12 cellular contexts compared by ENCODE assay signal in the genomic region with DNA sequence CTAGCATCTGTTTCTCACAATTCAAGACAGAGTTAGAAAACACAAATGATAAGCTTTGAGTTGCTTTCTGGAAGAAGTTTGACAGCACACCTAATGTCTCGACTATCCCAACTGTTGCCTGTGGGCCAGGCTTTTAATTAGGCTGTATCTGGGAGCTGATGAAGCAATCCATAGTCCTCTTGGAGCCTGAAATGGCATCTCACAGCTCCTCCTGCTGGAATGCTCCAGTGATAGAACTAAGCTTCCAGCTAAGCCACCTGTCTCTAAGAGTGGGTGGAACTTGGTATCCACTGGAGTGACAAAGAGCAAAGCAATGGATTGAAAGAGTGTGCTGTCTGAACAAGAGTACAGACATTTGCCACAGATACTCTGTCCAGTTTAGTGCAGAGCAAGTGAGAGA.
DNase-seq lines count a peak whose midpoint lies in the region; TF ChIP-seq lines count a peak whose summit lies in the region.
"Had no signal": no experiment of that assay in that cellular context is flagged by ENCODE, and none has a peak within 500 bp of the region (broad histone marks: within the 10 kb centered on the region; RNA-seq: fewer than 3 reads in every experiment).

No MANE protein-coding gene starts in this region.

- H3K27me3 ChIP-seq in NT2/D1 (ENCODE audit: insufficient read depth, insufficient read length), result no peaks in the 10 kb centered on the region

- peak; percentile 3 for TF ChIP-seq CTCF in GM13976 (IDR thresholded peaks at IDR 0.05; ENCODE audit: borderline replicate concordance, control extremely low read depth, extremely low read depth, insufficient read depth, missing control alignments)
- peak; percentile 68 for TF ChIP-seq CTCF in epithelial cell of esophagus (IDR thresholded peaks at IDR 0.05; ENCODE audit: insufficient read depth, low read depth, low read length, missing control alignments)
- TF ChIP-seq CTCF in osteocyte (IDR thresholded peaks at IDR 0.05), result peak; percentile 48
- no peak for TF ChIP-seq CTCF in CD14-positive monocyte (IDR thresholded peaks at IDR 0.05)

- H3K4me1 Mint-ChIP-seq in osteocyte (ENCODE audit: unreplicated experiment) (peaks cover 7% of the 10 kb centered on the region), CD14-positive monocyte (no peaks in the 10 kb centered on the region)
- H3K4me1 Mint-ChIP-seq in activated CD4-positive, alpha-beta memory T cell treated with anti-CD3 and anti-CD28 coated beads for 36 hours (ENCODE audit: low read depth), result no peaks in the 10 kb centered on the region
- H3K4me1 Mint-ChIP-seq in activated T-helper 2 cell treated with anti-CD3 and anti-CD28 coated beads, Interferon-gamma antibody, Interleukin-2, Interleukin-4, amounts not matched to agents 10 μg/mL and 5 μg/mL and 100 μg/mL, durations not matched to agents 14 hours and 24 hours and 36 hours (ENCODE audit: low read depth), result no peaks in the 10 kb centered on the region

- H3K4me3 Mint-ChIP-seq in osteocyte (ENCODE audit: unreplicated experiment), result no peak overlapping the region
- no peak overlapping the region for H3K4me3 Mint-ChIP-seq in activated CD4-positive, alpha-beta memory T cell treated with anti-CD3 and anti-CD28 coated beads for 36 hours
- no peak overlapping the region for H3K4me3 Mint-ChIP-seq in CD14-positive monocyte
- no peak overlapping the region for H3K4me3 Mint-ChIP-seq in activated T-helper 2 cell treated with anti-CD3 and anti-CD28 coated beads, Interferon-gamma antibody, Interleukin-2, Interleukin-4, amounts not matched to agents 10 μg/mL and 5 μg/mL and 100 μg/mL, durations not matched to agents 14 hours and 24 hours and 36 hours (ENCODE audit: low read depth)

- DNase-seq in GM13976 (ENCODE audit: low spot score) (no peak), NT2/D1 (ENCODE audit: low read depth, low spot score) (peak; percentile 47), epithelial cell of esophagus (ENCODE audit: low read depth) (peak; percentile 75), osteocyte (ENCODE audit: extremely low spot score, unreplicated experiment) (no peak), CD14-positive monocyte (ENCODE audit: low spot score) (no peak), Kasumi-1 (lab: John Stamatoyannopoulos, UW) (no peak)
- no peak for DNase-seq in activated CD4-positive, alpha-beta memory T cell treated with anti-CD3 and anti-CD28 coated beads for 36 hours
- DNase-seq in activated T-helper 2 cell treated with anti-CD3 and anti-CD28 coated beads, Interferon-gamma antibody, Interleukin-2, Interleukin-4, amounts not matched to agents 10 μg/mL and 5 μg/mL and 100 μg/mL, durations not matched to agents 14 hours and 24 hours and 36 hours (ENCODE audit: low spot score), result no peak
- DNase-seq: activated naive CD4-positive, alpha-beta T cell treated with anti-CD3 and anti-CD28 coated beads, Interleukin-2, amount 50 U/mL, for 16 hours; glutamatergic neuron; NCI-H1417 treated with DMSO at 0.1 percent for 48 hours had no signal

- 0 out of 2 replicates have a peak, but pooled peaks cover under 1% of the 10 kb centered on the region for H3K9me3 ChIP-seq in NT2/D1 (ENCODE audit: insufficient read depth, low read length)

- H3K27me3 Mint-ChIP-seq in osteocyte (ENCODE audit: unreplicated experiment) (no peaks in the 10 kb centered on the region), CD14-positive monocyte (ENCODE audit: low read depth in 3 of 3) (no peaks in the 10 kb centered on the region)
- H3K27me3 Mint-ChIP-seq in activated CD4-positive, alpha-beta memory T cell treated with anti-CD3 and anti-CD28 coated beads for 36 hours, result peaks cover 25% of the 10 kb centered on the region
- no peaks in the 10 kb centered on the region for H3K27me3 Mint-ChIP-seq in activated T-helper 2 cell treated with anti-CD3 and anti-CD28 coated beads, Interferon-gamma antibody, Interleukin-2, Interleukin-4, amounts not matched to agents 10 μg/mL and 5 μg/mL and 100 μg/mL, durations not matched to agents 14 hours and 24 hours and 36 hours (ENCODE audit: low read depth)

- no peaks in the 10 kb centered on the region for H3K36me3 ChIP-seq in NT2/D1 (ENCODE audit: insufficient read depth, insufficient read length, low read length)

- H3K9me3 Mint-ChIP-seq in osteocyte (ENCODE audit: unreplicated experiment), result peaks cover 27% of the 10 kb centered on the region
- peaks cover 13% of the 10 kb centered on the region for H3K9me3 Mint-ChIP-seq in activated CD4-positive, alpha-beta memory T cell treated with anti-CD3 and anti-CD28 coated beads for 36 hours
- peaks cover 0 to 13% (median 6%) of the 10 kb centered on the region in 7 donors for H3K9me3 Mint-ChIP-seq in CD14-positive monocyte
- H3K9me3 Mint-ChIP-seq in activated T-helper 2 cell treated with anti-CD3 and anti-CD28 coated beads, Interferon-gamma antibody, Interleukin-2, Interleukin-4, amounts not matched to agents 10 μg/mL and 5 μg/mL and 100 μg/mL, durations not matched to agents 14 hours and 24 hours and 36 hours, result peaks cover 5% of the 10 kb centered on the region

- no peak overlapping the region for H3K27ac Mint-ChIP-seq in osteocyte (ENCODE audit: unreplicated experiment)
- H3K27ac Mint-ChIP-seq in activated CD4-positive, alpha-beta memory T cell treated with anti-CD3 and anti-CD28 coated beads for 36 hours, result no peak overlapping the region
- no peak overlapping the region for H3K27ac Mint-ChIP-seq in CD14-positive monocyte
- no peak overlapping the region for H3K27ac Mint-ChIP-seq in activated T-helper 2 cell treated with anti-CD3 and anti-CD28 coated beads, Interferon-gamma antibody, Interleukin-2, Interleukin-4, amounts not matched to agents 10 μg/mL and 5 μg/mL and 100 μg/mL, durations not matched to agents 14 hours and 24 hours and 36 hours

- no peak overlapping the region for H3K9ac ChIP-seq in NT2/D1 (ENCODE audit: insufficient read length, low read depth)
- H3K9ac ChIP-seq: parathyroid adenoma had no signal

- peaks cover 5% of the 10 kb centered on the region for H3K36me3 Mint-ChIP-seq in osteocyte (ENCODE audit: unreplicated experiment)
- H3K36me3 Mint-ChIP-seq in activated CD4-positive, alpha-beta memory T cell treated with anti-CD3 and anti-CD28 coated beads for 36 hours, result peaks cover under 1% of the 10 kb centered on the region
- H3K36me3 Mint-ChIP-seq in CD14-positive monocyte, result no peaks in the 10 kb centered on the region
- no peaks in the 10 kb centered on the region for H3K36me3 Mint-ChIP-seq in activated T-helper 2 cell treated with anti-CD3 and anti-CD28 coated beads, Interferon-gamma antibody, Interleukin-2, Interleukin-4, amounts not matched to agents 10 μg/mL and 5 μg/mL and 100 μg/mL, durations not matched to agents 14 hours and 24 hours and 36 hours (ENCODE audit: low read depth)

- CTCF ChIA-PET in activated CD4-positive, alpha-beta memory T cell treated with anti-CD3 and anti-CD28 coated beads for 36 hours (lab: Charles Lee), result no interaction called here

- POLR2A ChIA-PET in activated CD4-positive, alpha-beta memory T cell treated with anti-CD3 and anti-CD28 coated beads for 36 hours (lab: Charles Lee), result no interaction called here

- H3K4me3 ChIP-seq in NT2/D1 (ENCODE audit: insufficient read length, low read depth) (no peak overlapping the region), epithelial cell of esophagus (ENCODE audit: low read length) (no peak overlapping the region)

- in situ Hi-C loops in GM13976 (cut with MboI; ENCODE audit: low sequenced_read_pairs, unreplicated experiment), result no loop called here

- intact Hi-C loops in activated CD4-positive, alpha-beta memory T cell treated with anti-CD3 and anti-CD28 coated beads for 36 hours (cut with micrococcal nuclease), result no loop called here
- intact Hi-C loops in CD14-positive monocyte (cut with micrococcal nuclease), result no loop called here
- intact Hi-C loops in activated T-helper 2 cell treated with anti-CD3 and anti-CD28 coated beads, Interferon-gamma antibody, Interleukin-2, Interleukin-4, amounts not matched to agents 10 μg/mL and 5 μg/mL and 100 μg/mL, durations not matched to agents 14 hours and 24 hours and 36 hours (cut with micrococcal nuclease), result no loop called here

- no peaks in the 10 kb centered on the region for H3K4me1 ChIP-seq in NT2/D1 (ENCODE audit: insufficient read depth, insufficient read length)
- H3K4me1 ChIP-seq: parathyroid adenoma had no signal

Comparison
In these comparisons a context has a peak if more than half of its experiments do, and no peak if none do; other contexts are left out.
1. DNase-seq: peak in NT2/D1 (single experiment) and epithelial cell of esophagus (single experiment); none in GM13976 (single experiment), osteocyte (single experiment), activated CD4-positive, alpha-beta memory T cell treated with anti-CD3 and anti-CD28 coated beads for 36 hours (single experiment), CD14-positive monocyte (single experiment), Kasumi-1 (0 of 2) and activated T-helper 2 cell treated with anti-CD3 and anti-CD28 coated beads, Interferon-gamma antibody, Interleukin-2, Interleukin-4, amounts not matched to agents 10 μg/mL and 5 μg/mL and 100 μg/mL, durations not matched to agents 14 hours and 24 hours and 36 hours (single experiment).